ENCODE assay signal across 8 cellular contexts in the genomic region with DNA sequence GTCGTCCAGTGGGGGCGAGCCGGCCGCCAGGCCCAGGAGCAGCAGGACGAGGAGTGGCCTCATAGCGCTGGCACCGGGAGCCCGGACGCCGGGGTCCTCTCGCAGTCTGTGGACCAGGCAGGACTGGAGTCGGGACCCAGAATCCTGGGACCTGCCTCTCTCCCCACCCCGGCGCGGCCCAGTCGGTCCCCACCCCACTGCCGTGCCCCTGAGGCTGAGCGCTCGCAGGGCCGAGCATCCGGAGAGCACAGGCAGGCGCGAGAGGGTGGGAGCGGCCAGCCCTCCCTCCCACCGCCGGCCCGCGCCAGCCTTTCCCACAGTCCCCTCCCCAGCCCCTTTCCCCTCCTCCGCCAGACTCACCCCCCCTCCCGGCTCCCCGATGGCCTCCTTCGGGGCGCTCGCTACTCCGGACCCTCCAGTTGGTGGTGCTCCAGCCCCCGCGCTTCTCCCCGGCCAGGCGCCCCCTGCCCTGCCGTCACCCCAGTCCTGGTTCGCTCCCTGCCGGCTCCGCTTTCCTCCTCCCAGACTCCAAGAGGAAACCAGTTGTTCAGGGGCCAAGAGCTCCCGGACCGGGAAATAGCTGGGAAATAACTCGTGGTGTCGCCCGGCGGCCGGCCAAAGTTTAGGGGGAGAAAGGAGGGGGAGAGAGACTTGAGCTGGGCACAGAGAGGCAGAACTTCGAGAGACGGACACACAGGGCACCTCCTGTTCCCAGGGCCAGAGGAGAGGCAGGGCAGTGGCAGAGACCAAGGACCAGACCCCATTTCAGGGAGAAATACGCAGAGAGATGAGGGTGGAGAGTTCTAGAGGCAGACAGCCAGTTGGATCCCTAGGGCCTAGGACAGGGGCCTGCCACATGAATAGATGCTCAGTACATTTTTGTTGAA. TPM values are rescaled to one million over a fixed set of nuclear protein-coding genes. Genes with fewer than 3 reads are reported as not detected.
DNase-seq lines count a peak whose midpoint lies in the region; ATAC-seq and TF ChIP-seq lines count a peak whose summit lies in the region.

Gene C1QTNF5, minus strand, starts transcription at position 549 of the 887 bp plus-strand sequence. Its CDS starts 486 bp downstream, at position 63.

- H3K36me3 Mint-ChIP-seq in activated B cell treated with CpG ODN at 0.5 μM for 24 hours (ENCODE audit: low read depth), result peaks cover 10% of the 10 kb centered on the region

- peaks cover 6% of the 10 kb centered on the region for H3K27me3 ChIP-seq in BJ (ENCODE audit: control insufficient read depth, insufficient read depth, low read length)

- no peak within 1 kb of the TSS for H3K27ac Mint-ChIP-seq in activated B cell treated with CpG ODN at 0.5 μM for 24 hours

- H3K9me3 Mint-ChIP-seq in activated B cell treated with CpG ODN at 0.5 μM for 24 hours, result no peaks in the 10 kb centered on the region

- intact Hi-C loops in activated B cell treated with CpG ODN at 0.5 μM for 24 hours (cut with micrococcal nuclease) (loop anchor here (1.0 kb wide), 1 partner anchor 16 kb away; no protein-coding TSS in a partner anchor), cardiac septum (cut with DNase I) (loop anchor here (2.0 kb wide), 1 partner anchor 32 kb away; no protein-coding TSS in a partner anchor)

- POLR2A ChIA-PET in BJ (lab: Charles Lee) (no interaction called here), activated B cell treated with CpG ODN at 0.5 μM for 24 hours (lab: Charles Lee) (no interaction called here)

- H3K4me1 Mint-ChIP-seq in activated B cell treated with CpG ODN at 0.5 μM for 24 hours, result peaks cover 23% of the 10 kb centered on the region

- no peaks in the 10 kb centered on the region; the same call in 1 of the 2 replicates for H3K36me3 ChIP-seq in BJ (ENCODE audit: control insufficient read depth, insufficient read depth, low read length)

- CTCF ChIA-PET in BJ (lab: Yijun Ruan, JAX), result interaction anchor here (0.6 to 11.5 kb wide), 25 partner anchors 11 to 369 kb away, joined by 3 to 146 read pairs (median 5); partner anchors contain the start of genes C2CD2L, CBL and THY1
- CTCF ChIA-PET in activated B cell treated with CpG ODN at 0.5 μM for 24 hours (lab: Charles Lee), result interaction anchor here (1.1 to 1.2 kb wide), 3 partner anchors 8 to 24 kb away, joined by 3 to 4 read pairs (median 3); no protein-coding TSS in a partner anchor

- DNase-seq in BJ (ENCODE audit: low read depth) (no peak), activated B cell treated with CpG ODN at 0.5 μM for 24 hours (no peak), cardiac septum (ENCODE audit: low spot score) (peak; percentile 93), omental fat pad (ENCODE audit: low spot score) (no peak), NCI-H748 (lab: John Stamatoyannopoulos, UW; ENCODE audit: unreplicated experiment) (no peak), HUDEP-2 (lab: John Stamatoyannopoulos, UW; ENCODE audit: unreplicated experiment in 76 of 76) (no peak), CD1c-positive myeloid dendritic cell (ENCODE audit: extremely low spot score) (no peak)

- H3K27me3 Mint-ChIP-seq in activated B cell treated with CpG ODN at 0.5 μM for 24 hours, result peaks cover 36% of the 10 kb centered on the region

- no peak for TF ChIP-seq CTCF in BJ (IDR thresholded peaks at IDR 0.05; ENCODE audit: insufficient read depth, low read depth, low read length)
- TF ChIP-seq CTCF in activated B cell treated with CpG ODN at 0.5 μM for 24 hours (IDR thresholded peaks at IDR 0.05), result no peak
- no peak for TF ChIP-seq CTCF in omental fat pad (IDR thresholded peaks at IDR 0.05)

- H3K4me3 Mint-ChIP-seq in activated B cell treated with CpG ODN at 0.5 μM for 24 hours, result peak within 1 kb of the TSS; percentile 25

- H3K4me3 ChIP-seq in BJ (ENCODE audit: low read depth, low read length), result peak within 1 kb of the TSS; percentile 61

- ATAC-seq in activated B cell treated with CpG ODN at 0.5 μM for 24 hours (ENCODE audit: low read depth) (no peak), omental fat pad (ENCODE audit: low FRiP score) (peak; percentile 13), GM21723 (IDR thresholded peaks at IDR 0.05; ENCODE audit: unreplicated experiment) (no peak)

RNA-seq across cellular contexts. Expression of gene C1QTNF5, which starts in this region (rescaled TPM):
- 12.2 and 19.4 TPM in 2 replicates for polyA plus RNA-seq in BJ (2011; rRNA removed)
- 4.5 and 6.3 TPM in 2 replicates for polyA minus RNA-seq in BJ (2011; rRNA and poly(A)+ RNA removed)
- not detected in 2 replicates for total RNA-seq in activated B cell treated with CpG ODN at 0.5 μM for 24 hours
- 33.8 TPM for total RNA-seq in cardiac septum
- total RNA-seq in omental fat pad, result 10 to 100 TPM; 18.0 to 74.2 (median 35.5) TPM

Comparison
In these comparisons a context has a peak if more than half of its experiments do, and no peak if none do; other contexts are left out.
1. RNA of gene C1QTNF5 (total RNA-seq): 18.0 to 74.2 TPM in omental fat pad and 33.8 TPM in cardiac septum (single experiment); not detected in activated B cell treated with CpG ODN at 0.5 μM for 24 hours; every median in the first group is over 10 times any median in the second.